22 cellular contexts compared by ENCODE assay signal in genomic region chr17:38721802-38722201, GRCh38. TPM values are rescaled to one million over a fixed set of nuclear protein-coding genes. Genes with fewer than 3 reads are reported as not detected.
DNase-seq lines count a peak whose midpoint lies in the region; ATAC-seq and TF ChIP-seq lines count a peak whose summit lies in the region.
"Had no signal": no experiment of that assay in that cellular context is flagged by ENCODE, and none has a peak within 500 bp of the region (broad histone marks: within the 10 kb centered on the region; RNA-seq: fewer than 3 reads in every experiment).

No MANE protein-coding gene starts in this region.

- no peaks in the 10 kb centered on the region for H3K27me3 Mint-ChIP-seq in activated T-cell treated with anti-CD3 and anti-CD28 coated beads, Interleukin-2, amount 50 U/mL, for 24 hours
- no peaks in the 10 kb centered on the region for H3K27me3 Mint-ChIP-seq in activated T-cell treated with anti-CD3 and anti-CD28 coated beads, Interleukin-2, amount 50 U/mL, for 72 hours (ENCODE audit: low read depth)
- H3K27me3 Mint-ChIP-seq in CD4-positive, CD25-positive, alpha-beta regulatory T cell = no peaks in the 10 kb centered on the region
- peaks cover 2 to 4% (median 3%) of the 10 kb centered on the region in 3 donors for H3K27me3 Mint-ChIP-seq in immature natural killer cell (ENCODE audit: low read depth in 3 of 3)
- H3K27me3 Mint-ChIP-seq: CD4-positive, alpha-beta memory T cell had no signal

- peak overlapping the region; percentile 65 for H3K27ac Mint-ChIP-seq in activated T-cell treated with anti-CD3 and anti-CD28 coated beads, Interleukin-2, amount 50 U/mL, for 24 hours
- no peak overlapping the region for H3K27ac Mint-ChIP-seq in activated T-cell treated with anti-CD3 and anti-CD28 coated beads, Interleukin-2, amount 50 U/mL, for 72 hours
- no peak overlapping the region for H3K27ac Mint-ChIP-seq in CD4-positive, CD25-positive, alpha-beta regulatory T cell
- peak overlapping the region in 4 of 6 donors; percentile 48 to 85 (median 78) for H3K27ac Mint-ChIP-seq in immature natural killer cell
- H3K27ac Mint-ChIP-seq: HFFc6 had no signal

- H3K9me3 ChIP-seq in CD4-positive, CD25-positive, alpha-beta regulatory T cell (ENCODE audit: control insufficient read depth in 2 of 2, low read length in 2 of 2) = no peaks in the 10 kb centered on the region
- H3K9me3 ChIP-seq in tibial nerve = no peaks in the 10 kb centered on the region
- H3K9me3 ChIP-seq: A549 had no signal

- no peaks in the 10 kb centered on the region for H3K27me3 ChIP-seq in CD4-positive, CD25-positive, alpha-beta regulatory T cell (ENCODE audit: control insufficient read depth, insufficient read depth, low read length)
- no peaks in the 10 kb centered on the region for H3K27me3 ChIP-seq in tibial nerve

- no peak for DNase-seq in activated T-cell treated with anti-CD3 and anti-CD28 coated beads, Interleukin-2, amount 50 U/mL, for 24 hours
- DNase-seq in activated T-cell treated with anti-CD3 and anti-CD28 coated beads, Interleukin-2, amount 50 U/mL, for 72 hours = no peak
- DNase-seq in CD4-positive, CD25-positive, alpha-beta regulatory T cell = no peak
- DNase-seq in immature natural killer cell (no peak), tibial nerve (ENCODE audit: low spot score in 2 of 2) (no peak), H4 (ENCODE audit: low spot score) (no peak)
- DNase-seq in activated naive CD4-positive, alpha-beta T cell treated with Interleukin-2 at 50 U/mL for 16 hours = no peak
- DNase-seq: AML-193; C1 segment of cervical spinal cord; CD4-positive, alpha-beta memory T cell; DMS153; DMS79; GF-D8; GM23248; H7; HFFc6; IMR-90; KBM-7 had no signal

- peak overlapping the region; percentile 23 for H3K27ac ChIP-seq in CD4-positive, CD25-positive, alpha-beta regulatory T cell (ENCODE audit: insufficient read depth, low read length, poor library complexity, severe bottlenecking)
- peak overlapping the region in 3 of 4 donors; percentile 40 to 70 (median 64) for H3K27ac ChIP-seq in tibial nerve
- H3K27ac ChIP-seq: 22Rv1, A549, GM23248, HL-60 had no signal

- no peak for TF ChIP-seq POLR2A in tibial nerve (IDR thresholded peaks at IDR 0.05)

- H3K4me1 ChIP-seq in CD4-positive, CD25-positive, alpha-beta regulatory T cell (ENCODE audit: control insufficient read depth, insufficient read depth, low read length, poor library complexity, severe bottlenecking) = peaks cover 1% of the 10 kb centered on the region
- H3K4me1 ChIP-seq in tibial nerve = peaks cover 0 to 49% (median 37%) of the 10 kb centered on the region in 4 donors

- 40 to 71% methylated on average over 8 to 11 of the region's 16 CpGs for WGBS in tibial nerve, 2 donors

- no peak overlapping the region for H3K4me3 ChIP-seq in CD4-positive, CD25-positive, alpha-beta regulatory T cell (ENCODE audit: low read depth, low read length)
- no peak overlapping the region for H3K4me3 ChIP-seq in tibial nerve
- H3K4me3 ChIP-seq: A549, GM23248 had no signal

- no peaks in the 10 kb centered on the region for H3K9me3 Mint-ChIP-seq in activated T-cell treated with anti-CD3 and anti-CD28 coated beads, Interleukin-2, amount 50 U/mL, for 24 hours
- no peaks in the 10 kb centered on the region for H3K9me3 Mint-ChIP-seq in activated T-cell treated with anti-CD3 and anti-CD28 coated beads, Interleukin-2, amount 50 U/mL, for 72 hours
- no peaks in the 10 kb centered on the region for H3K9me3 Mint-ChIP-seq in CD4-positive, CD25-positive, alpha-beta regulatory T cell
- no peaks in the 10 kb centered on the region for H3K9me3 Mint-ChIP-seq in immature natural killer cell
- H3K9me3 Mint-ChIP-seq: CD4-positive, alpha-beta memory T cell; HFFc6 had no signal

- TF ChIP-seq EP300 in tibial nerve (IDR thresholded peaks at IDR 0.05) = no peak

- H3K36me3 ChIP-seq in CD4-positive, CD25-positive, alpha-beta regulatory T cell (ENCODE audit: control insufficient read depth, insufficient read depth, low read length) = peaks cover 55% of the 10 kb centered on the region
- peaks cover 2 to 92% (median 3%) of the 10 kb centered on the region in 3 donors for H3K36me3 ChIP-seq in tibial nerve

- peaks cover 82% of the 10 kb centered on the region for H3K36me3 Mint-ChIP-seq in activated T-cell treated with anti-CD3 and anti-CD28 coated beads, Interleukin-2, amount 50 U/mL, for 24 hours (ENCODE audit: low read depth)
- H3K36me3 Mint-ChIP-seq in activated T-cell treated with anti-CD3 and anti-CD28 coated beads, Interleukin-2, amount 50 U/mL, for 72 hours (ENCODE audit: insufficient read depth in 2 of 2) = peaks cover 4 to 16% of the 10 kb centered on the region in 2 donors
- peaks cover 27% of the 10 kb centered on the region for H3K36me3 Mint-ChIP-seq in CD4-positive, CD25-positive, alpha-beta regulatory T cell
- H3K36me3 Mint-ChIP-seq in immature natural killer cell = peaks cover 14 to 30% (median 17%) of the 10 kb centered on the region in 3 donors

- H3K4me3 Mint-ChIP-seq in activated T-cell treated with anti-CD3 and anti-CD28 coated beads, Interleukin-2, amount 50 U/mL, for 24 hours = no peak overlapping the region
- no peak overlapping the region for H3K4me3 Mint-ChIP-seq in activated T-cell treated with anti-CD3 and anti-CD28 coated beads, Interleukin-2, amount 50 U/mL, for 72 hours
- H3K4me3 Mint-ChIP-seq in CD4-positive, CD25-positive, alpha-beta regulatory T cell = no peak overlapping the region
- no peak overlapping the region for H3K4me3 Mint-ChIP-seq in immature natural killer cell
- H3K4me3 Mint-ChIP-seq: CD4-positive, alpha-beta memory T cell; HFFc6 had no signal

- no peak for TF ChIP-seq CTCF in tibial nerve (IDR thresholded peaks at IDR 0.05)

- ATAC-seq in activated T-cell treated with anti-CD3 and anti-CD28 coated beads, Interleukin-2, amount 50 U/mL, for 72 hours (replicated peaks in 1 of 2) = no peak
- no peak for ATAC-seq in CD4-positive, CD25-positive, alpha-beta regulatory T cell (ENCODE audit: low read depth in 2 of 2)
- ATAC-seq: A549, HCT116 had no signal

- H3K4me1 Mint-ChIP-seq in activated T-cell treated with anti-CD3 and anti-CD28 coated beads, Interleukin-2, amount 50 U/mL, for 24 hours (ENCODE audit: low read depth) = peaks cover 57% of the 10 kb centered on the region
- peaks cover 45% of the 10 kb centered on the region for H3K4me1 Mint-ChIP-seq in activated T-cell treated with anti-CD3 and anti-CD28 coated beads, Interleukin-2, amount 50 U/mL, for 72 hours (ENCODE audit: low read depth)
- peaks cover 0 to 49% (median 11%) of the 10 kb centered on the region in 4 donors for H3K4me1 Mint-ChIP-seq in CD4-positive, CD25-positive, alpha-beta regulatory T cell
- peaks cover 56 to 60% of the 10 kb centered on the region in 2 donors for H3K4me1 Mint-ChIP-seq in immature natural killer cell

RNA-seq across cellular contexts. Expression of gene CISD3, which starts 8.3 kb away (rescaled TPM):
- 10 to 100 TPM; 25.5 to 27.8 TPM for total RNA-seq in activated T-cell treated with anti-CD3 and anti-CD28 coated beads, Interleukin-2, amount 50 U/mL, for 72 hours
- total RNA-seq in CD4-positive, CD25-positive, alpha-beta regulatory T cell = 8.7 TPM
- polyA plus RNA-seq in CD4-positive, CD25-positive, alpha-beta regulatory T cell = 10 to 100 TPM; 31.7 to 62.6 (median 40.6) TPM
- polyA plus RNA-seq in immature natural killer cell = 100 to 1,000 TPM; 143 to 197 (median 160) TPM
- total RNA-seq in tibial nerve = 10 to 100 TPM; 10.2 to 19.2 (median 16.5) TPM
- 2.3 and 6.7 TPM in 2 replicates for total RNA-seq in H4 (2014; rRNA removed; shearing (Covaris generic))

RNA-seq across cellular contexts. Expression of gene MLLT6, which starts 16.7 kb away (rescaled TPM):
- 100 to 1,000 TPM; 251 to 263 TPM for total RNA-seq in activated T-cell treated with anti-CD3 and anti-CD28 coated beads, Interleukin-2, amount 50 U/mL, for 72 hours
- 361 TPM for total RNA-seq in CD4-positive, CD25-positive, alpha-beta regulatory T cell
- polyA plus RNA-seq in CD4-positive, CD25-positive, alpha-beta regulatory T cell = 1 to 10 TPM; 5.2 to 6.8 (median 6.6) TPM
- polyA plus RNA-seq in immature natural killer cell = 10 to 100 TPM in 1 of 3 donors, 1 to 10 TPM in 2; 3.8 to 24.5 (median 7.4) TPM
- total RNA-seq in tibial nerve = 100 to 1,000 TPM in 2 of 4 donors, 10 to 100 TPM in 2; 83.9 to 185 (median 116) TPM
- 7.8 and 13.6 TPM in 2 replicates for total RNA-seq in H4 (2014; rRNA removed; shearing (Covaris generic))

RNA-seq across cellular contexts. Expression of gene PCGF2, which starts 26.3 kb away (rescaled TPM):
- total RNA-seq in activated T-cell treated with anti-CD3 and anti-CD28 coated beads, Interleukin-2, amount 50 U/mL, for 72 hours = 1 to 10 TPM; 2.7 to 7.7 TPM
- 0.25 TPM for total RNA-seq in CD4-positive, CD25-positive, alpha-beta regulatory T cell
- not detected for polyA plus RNA-seq in CD4-positive, CD25-positive, alpha-beta regulatory T cell
- polyA plus RNA-seq in immature natural killer cell = not detected
- total RNA-seq in tibial nerve = 10 to 100 TPM in 3 of 4 donors, 1 to 10 TPM in 1; 7.7 to 50.0 (median 17.6) TPM
- 1.6 and 3.9 TPM in 2 replicates for total RNA-seq in H4 (2014; rRNA removed; shearing (Covaris generic))
- total RNA-seq: CD4-positive, alpha-beta memory T cell had no signal
- polyA plus RNA-seq: CD4-positive, alpha-beta memory T cell had no signal

RNA-seq across cellular contexts. Expression of gene PSMB3, which starts 30.7 kb away (rescaled TPM):
- 100 to 1,000 TPM; 182 to 190 TPM for total RNA-seq in activated T-cell treated with anti-CD3 and anti-CD28 coated beads, Interleukin-2, amount 50 U/mL, for 72 hours
- total RNA-seq in CD4-positive, CD25-positive, alpha-beta regulatory T cell = 107 TPM
- polyA plus RNA-seq in CD4-positive, CD25-positive, alpha-beta regulatory T cell = 100 to 1,000 TPM; 473 to 589 (median 509) TPM
- 100 to 1,000 TPM; 509 to 821 (median 662) TPM for polyA plus RNA-seq in immature natural killer cell
- total RNA-seq in tibial nerve = 100 to 1,000 TPM in 3 of 4 donors, 10 to 100 TPM in 1; 88.8 to 146 (median 141) TPM
- total RNA-seq in H4 (2014; rRNA removed; shearing (Covaris generic)) = 592 and 607 TPM in 2 replicates

RNA-seq across cellular contexts. Expression of gene EPOP, which starts 47.0 kb away (rescaled TPM):
- total RNA-seq in activated T-cell treated with anti-CD3 and anti-CD28 coated beads, Interleukin-2, amount 50 U/mL, for 72 hours = 10 to 100 TPM; 30.3 to 37.4 TPM
- total RNA-seq in CD4-positive, CD25-positive, alpha-beta regulatory T cell = 0.59 TPM
- polyA plus RNA-seq in CD4-positive, CD25-positive, alpha-beta regulatory T cell = under 1 TPM in 1 of 4 donors, not detected in 3; 0.13 TPM
- polyA plus RNA-seq in immature natural killer cell = not detected
- total RNA-seq in tibial nerve = 1 to 10 TPM; 1.3 to 5.7 (median 4.6) TPM
- 3.2 and 3.5 TPM in 2 replicates for total RNA-seq in H4 (2014; rRNA removed; shearing (Covaris generic))
- polyA plus RNA-seq: CD4-positive, alpha-beta memory T cell had no signal

Comparison
In these comparisons a context has a peak if more than half of its experiments do, and no peak if none do; other contexts are left out.
1. H3K27ac Mint-ChIP-seq: peak in activated T-cell treated with anti-CD3 and anti-CD28 coated beads, Interleukin-2, amount 50 U/mL, for 24 hours (single experiment) and immature natural killer cell (4 of 6); none in activated T-cell treated with anti-CD3 and anti-CD28 coated beads, Interleukin-2, amount 50 U/mL, for 72 hours (single experiment) and CD4-positive, CD25-positive, alpha-beta regulatory T cell (0 of 3).